In genomic region chr12:26941251-26941650, GRCh38 we compare ENCODE assay signal across 11 cellular contexts. TPM values are rescaled to one million over a fixed set of nuclear protein-coding genes. Genes with fewer than 3 reads are reported as not detected.
DNase-seq lines count a peak whose midpoint lies in the region; ATAC-seq and TF ChIP-seq lines count a peak whose summit lies in the region.
"Had no signal": no experiment of that assay in that cellular context is flagged by ENCODE, and none has a peak within 500 bp of the region (broad histone marks: within the 10 kb centered on the region; RNA-seq: fewer than 3 reads in every experiment).

No MANE protein-coding gene starts in this region.

- TF ChIP-seq POLR2A in erythroblast (IDR thresholded peaks at IDR 0.05; ENCODE audit: low read length) (no peak), transverse colon (IDR thresholded peaks at IDR 0.05) (no peak)

- no peak for TF ChIP-seq CTCF in heart right ventricle (IDR thresholded peaks at IDR 0.05)
- no peak for TF ChIP-seq CTCF in transverse colon (IDR thresholded peaks at IDR 0.05)

- peaks cover 0 to 9% (median 0%) of the 10 kb centered on the region in 9 donors for H3K36me3 ChIP-seq in heart right ventricle
- no peaks in the 10 kb centered on the region for H3K36me3 ChIP-seq in transverse colon

- no peaks in the 10 kb centered on the region for H3K27me3 Mint-ChIP-seq in activated CD4-positive, alpha-beta memory T cell treated with anti-CD3 and anti-CD28 coated beads for 36 hours

- H3K27me3 ChIP-seq in right cardiac atrium (ENCODE audit: control insufficient read depth, insufficient read depth) (no peaks in the 10 kb centered on the region), heart right ventricle (no peaks in the 10 kb centered on the region), transverse colon (no peaks in the 10 kb centered on the region)
- H3K27me3 ChIP-seq: body of pancreas had no signal

- H3K9me3 ChIP-seq in right cardiac atrium (ENCODE audit: control insufficient read depth, low read length) = no peaks in the 10 kb centered on the region
- peaks cover 0 to 23% (median 10%) of the 10 kb centered on the region in 11 donors for H3K9me3 ChIP-seq in heart right ventricle
- no peaks in the 10 kb centered on the region for H3K9me3 ChIP-seq in transverse colon
- H3K9me3 ChIP-seq: body of pancreas had no signal

- no peak overlapping the region for H3K27ac ChIP-seq in right cardiac atrium (ENCODE audit: low read length)
- H3K27ac ChIP-seq in heart right ventricle = peak overlapping the region in 4 of 10 donors; percentile 28 to 99 (median 65)
- H3K27ac ChIP-seq in transverse colon = peak overlapping the region; percentile 18 to 93 (median 34)
- H3K27ac ChIP-seq: body of pancreas had no signal

- no peaks in the 10 kb centered on the region for H3K9me3 Mint-ChIP-seq in activated CD4-positive, alpha-beta memory T cell treated with anti-CD3 and anti-CD28 coated beads for 36 hours

- ATAC-seq in right cardiac atrium (no peak), heart right ventricle (no peak), HG03378 (IDR thresholded peaks at IDR 0.05; ENCODE audit: unreplicated experiment) (no peak)
- ATAC-seq: body of pancreas had no signal

- CTCF ChIA-PET in activated CD4-positive, alpha-beta memory T cell treated with anti-CD3 and anti-CD28 coated beads for 36 hours (lab: Charles Lee) = interaction anchor here (1.1 to 2.2 kb wide), 2 partner anchors 72 to 75 kb away, joined by 3 to 5 read pairs; no protein-coding TSS in a partner anchor

- WGBS in right cardiac atrium = 30% methylated on average over 1 of the region's 1 CpG
- WGBS in heart right ventricle, 2 donors = 31 to 48% methylated on average over 1 of the region's 1 CpG
- 71 to 83% methylated on average over 1 of the region's 1 CpG for WGBS in transverse colon (ENCODE audit: low coverage in 1 of 2), 2 donors

- no peak for TF ChIP-seq EP300 in transverse colon (IDR thresholded peaks at IDR 0.05; ENCODE audit: low read depth)

- DNase-seq in right cardiac atrium = no peak
- no peak for DNase-seq in heart right ventricle
- DNase-seq in activated CD4-positive, alpha-beta memory T cell treated with anti-CD3 and anti-CD28 coated beads for 36 hours = no peak
- peak; percentile 33 to 53 for DNase-seq in erythroblast (lab: John Stamatoyannopoulos, UW)
- DNase-seq in transverse colon = no peak
- no peak for DNase-seq in NCI-H524 treated with DMSO at 0.1 percent for 48 hours (lab: John Stamatoyannopoulos, UW)
- DNase-seq in medulla oblongata (ENCODE audit: extremely low spot score) = no peak
- DNase-seq: body of pancreas, NCI-H1092 treated with DMSO at 0.1 percent for 48 hours, substantia nigra had no signal

- peak overlapping the region; percentile 92 for H3K27ac Mint-ChIP-seq in activated CD4-positive, alpha-beta memory T cell treated with anti-CD3 and anti-CD28 coated beads for 36 hours

- peak overlapping the region; percentile 43 for H3K4me3 ChIP-seq in right cardiac atrium (ENCODE audit: low read length)
- H3K4me3 ChIP-seq in heart right ventricle = peak overlapping the region in 4 of 10 donors; percentile 2 to 91 (median 89)
- no peak overlapping the region for H3K4me3 ChIP-seq in transverse colon
- H3K4me3 ChIP-seq: body of pancreas had no signal

- intact Hi-C loops in right cardiac atrium (cut with DNase I) (no loop called here), heart right ventricle (cut with DNase I) (no loop called here), transverse colon (cut with DNase I; ENCODE audit: low total_unique reads) (no loop called here)
- intact Hi-C loops in activated CD4-positive, alpha-beta memory T cell treated with anti-CD3 and anti-CD28 coated beads for 36 hours (cut with micrococcal nuclease) = loop anchor here (2.0 kb wide), 1 partner anchor 14 kb away; no protein-coding TSS in a partner anchor

- H3K4me1 Mint-ChIP-seq in activated CD4-positive, alpha-beta memory T cell treated with anti-CD3 and anti-CD28 coated beads for 36 hours (ENCODE audit: low read depth) = peaks cover 45% of the 10 kb centered on the region

- peak overlapping the region; percentile 67 for H3K4me3 Mint-ChIP-seq in activated CD4-positive, alpha-beta memory T cell treated with anti-CD3 and anti-CD28 coated beads for 36 hours

- POLR2A ChIA-PET in activated CD4-positive, alpha-beta memory T cell treated with anti-CD3 and anti-CD28 coated beads for 36 hours (lab: Charles Lee) = interaction anchor here (0.9 kb wide), 1 partner anchor 108 kb away, joined by 4 read pairs; the partner anchor contains the start of gene ITPR2

- peaks cover 9% of the 10 kb centered on the region for H3K36me3 Mint-ChIP-seq in activated CD4-positive, alpha-beta memory T cell treated with anti-CD3 and anti-CD28 coated beads for 36 hours

- in situ Hi-C loops in transverse colon (cut with MboI; ENCODE audit: low pct_ligation_motif_present in 1 of 4, low pct_unique_long_range_greater_than_20kb in 1 of 4, low sequenced_read_pairs in 3 of 4) = no loop called here

- H3K4me1 ChIP-seq in right cardiac atrium (ENCODE audit: control insufficient read depth, insufficient read depth, low read length) (peaks cover 4% of the 10 kb centered on the region), heart right ventricle (peaks cover 0 to 66% (median 51%) of the 10 kb centered on the region in 9 donors), transverse colon (peaks cover 3 to 48% (median 31%) of the 10 kb centered on the region in 4 donors)

RNA-seq across cellular contexts. Expression of gene FGFR1OP2, which starts 3.0 kb away (rescaled TPM):
- total RNA-seq in right cardiac atrium (10 to 100 TPM; 37.9 to 43.7 (median 39.9) TPM), heart right ventricle (10 to 100 TPM; 22.3 to 37.9 (median 27.3) TPM), transverse colon (10 to 100 TPM; 13.7 to 85.4 (median 43.9) TPM)
- polyA plus RNA-seq in right cardiac atrium (33.4 TPM), heart right ventricle (10 to 100 TPM; 30.6 to 41.6 TPM)
- total RNA-seq in activated CD4-positive, alpha-beta memory T cell treated with anti-CD3 and anti-CD28 coated beads for 36 hours = 10 to 100 TPM; 49.1 to 50.7 TPM

RNA-seq across cellular contexts. Expression of gene INTS13, which starts 3.5 kb away (rescaled TPM):
- total RNA-seq in right cardiac atrium (10 to 100 TPM; 14.7 to 19.8 (median 15.4) TPM), heart right ventricle (10 to 100 TPM; 14.1 to 22.2 (median 17.8) TPM), transverse colon (100 to 1,000 TPM in 1 of 4 donors, 10 to 100 TPM in 2, 1 to 10 TPM in 1; 6.4 to 120 (median 15.7) TPM)
- polyA plus RNA-seq in right cardiac atrium (15.8 TPM), heart right ventricle (10 to 100 TPM; 17.6 to 19.4 TPM)
- 10 to 100 TPM; 54.5 to 54.8 TPM for total RNA-seq in activated CD4-positive, alpha-beta memory T cell treated with anti-CD3 and anti-CD28 coated beads for 36 hours

Comparison
In these comparisons a context has a peak if more than half of its experiments do, and no peak if none do; other contexts are left out.
1. DNase-seq: peak in erythroblast (2 of 2); none in right cardiac atrium (0 of 3), heart right ventricle (0 of 2), activated CD4-positive, alpha-beta memory T cell treated with anti-CD3 and anti-CD28 coated beads for 36 hours (single experiment), transverse colon (single experiment), NCI-H524 treated with DMSO at 0.1 percent for 48 hours (single experiment) and medulla oblongata (single experiment).